Comparison of ENCODE assay signal across 27 cellular contexts in the genomic region with DNA sequence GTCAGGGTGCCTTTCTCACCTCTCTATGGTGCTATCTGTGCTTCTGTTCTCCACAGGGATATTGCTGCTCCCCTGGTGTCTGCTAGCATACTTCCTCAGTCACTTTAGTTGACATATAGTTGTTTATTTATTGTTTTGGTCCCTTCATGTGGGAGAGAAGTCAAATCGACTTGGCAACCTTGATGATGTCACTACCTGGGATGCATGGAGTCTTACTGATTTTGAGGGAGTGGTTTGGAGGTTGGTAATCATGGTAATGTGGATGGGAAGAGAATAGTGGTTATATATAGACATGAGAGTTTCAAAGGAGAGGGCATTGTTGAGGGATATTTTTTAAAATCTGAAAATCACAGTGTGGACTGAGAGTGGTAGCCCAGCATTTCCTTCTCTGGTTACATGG.
"Had no signal": no experiment of that assay in that cellular context is flagged by ENCODE, and none has a peak within 500 bp of the region (broad histone marks: within the 10 kb centered on the region; RNA-seq: fewer than 3 reads in every experiment).

No MANE protein-coding gene starts in this region.

- H3K27ac ChIP-seq: stomach, suprapubic skin, testis, thoracic aorta, thyroid gland, tibial artery, tibial nerve, transverse colon, upper lobe of left lung, upper lobe of right lung, uterus, vagina had no signal

- H3K4me1 ChIP-seq: stomach, suprapubic skin, testis, thyroid gland, transverse colon, upper lobe of left lung, upper lobe of right lung, uterus, vagina had no signal

- DNase-seq: stimulated activated CD4-positive, alpha-beta T cell treated with anti-CD3 and anti-CD28 coated beads, Interleukin-2, amount 100 ng/mL, for 48 hours; stimulated activated CD4-positive, alpha-beta T cell treated with anti-CD3 and anti-CD28 coated beads, Interleukin-4, amount 100 ng/mL, for 1 hour; stimulated activated CD4-positive, alpha-beta T cell treated with anti-CD3 and anti-CD28 coated beads, Interleukin-4, amount 100 ng/mL, for 24 hours; stimulated activated CD4-positive, alpha-beta T cell treated with anti-CD3 and anti-CD28 coated beads, Interleukin-4, amount 100 ng/mL, for 4 hours; stimulated activated CD8-positive, alpha-beta memory T cell treated with anti-CD3 and anti-CD28 coated beads, Interleukin-4, amount 100 ng/mL, for 48 hours; stimulated activated naive B cell treated with anti-CD40 and anti-IgM and Interleukin-4, amounts not matched to agents 10 μg/mL and 1 μg/mL and 100 μg/mL, for 72 hours; stimulated activated naive CD4-positive, alpha-beta T cell; stimulated activated naive CD4-positive, alpha-beta T cell treated with Interleukin-2 at 50 U/mL for 16 hours; stimulated activated naive CD8-positive, alpha-beta T cell treated with anti-CD3 and anti-CD28 coated beads, Interleukin-15, amount 100 ng/mL, for 72 hours; stimulated activated naive CD8-positive, alpha-beta T cell treated with anti-CD3 and anti-CD28 coated beads, Interleukin-15, Interleukin-2, amounts not matched to agents 100 U/mL and 50 U/mL, for 24 hours; stomach; substantia nigra; testis; thyroid gland; tibial artery; transverse colon; trophoblast cell; upper lobe of left lung; upper lobe of right lung; uterus had no signal

- H3K4me3 ChIP-seq: stomach, suprapubic skin, testis, thoracic aorta, thyroid gland, tibial artery, tibial nerve, transverse colon, upper lobe of left lung, upper lobe of right lung, uterus, vagina had no signal

- H3K36me3 ChIP-seq: stomach, suprapubic skin, thoracic aorta, thyroid gland, tibial artery, tibial nerve, transverse colon, upper lobe of left lung, upper lobe of right lung, uterus, vagina had no signal

- H3K27me3 ChIP-seq: stomach, suprapubic skin, testis, thyroid gland, tibial artery, tibial nerve, transverse colon, upper lobe of left lung, upper lobe of right lung, uterus, vagina had no signal

- H3K9me3 ChIP-seq: testis, thyroid gland, vagina had no signal

- ATAC-seq: stimulated activated effector memory CD8-positive, alpha-beta T cell treated with anti-CD3 and anti-CD28 coated beads, Interleukin-12 subunit alpha, Interleukin-12 subunit beta, amount 100 ng/mL, for 72 hours; stimulated activated memory B cell treated with anti-CD40 and anti-IgM and Interleukin-4, amounts not matched to agents 10 μg/mL and 1 μg/mL and 100 μg/mL, for 72 hours; stimulated activated naive B cell treated with anti-CD40 and anti-IgM and Interleukin-4, amounts not matched to agents 10 μg/mL and 1 μg/mL and 100 μg/mL, for 72 hours; stimulated activated naive CD8-positive, alpha-beta T cell treated with anti-CD3 and anti-CD28 coated beads, Interleukin-15, amount 100 ng/mL, for 72 hours; stimulated activated naive CD8-positive, alpha-beta T cell treated with anti-CD3 and anti-CD28 coated beads, Interleukin-15, Interleukin-2, amounts not matched to agents 100 U/mL and 50 U/mL, for 24 hours had no signal

- FAIRE-seq: urothelium cell line had no signal
